Comparison of ENCODE assay signal across 18 cellular contexts in genomic region chr4:133000012-133000411, GRCh38.
DNase-seq lines count a peak whose midpoint lies in the region; ATAC-seq and TF ChIP-seq lines count a peak whose summit lies in the region.
"Had no signal": no experiment of that assay in that cellular context is flagged by ENCODE, and none has a peak within 500 bp of the region (broad histone marks: within the 10 kb centered on the region; RNA-seq: fewer than 3 reads in every experiment).

No MANE protein-coding gene starts in this region.

- no peaks in the 10 kb centered on the region for H3K4me1 ChIP-seq in PC-9 (replicated peaks; ENCODE audit: insufficient read depth)

- H3K9me3 Mint-ChIP-seq in endothelial cell (ENCODE audit: unreplicated experiment), result no peaks in the 10 kb centered on the region
- H3K9me3 Mint-ChIP-seq: dendritic cell treated with granulocyte-macrophage colony-stimulating factor and Interleukin-4, amounts not matched to agents 40 ng/mL and 50 ng/mL, for 4 days; T-helper 1 cell treated with Interleukin-12 subunit alpha and Interleukin-12 subunit beta and Interleukin-4 antibody, amounts not matched to agents 30 μg/mL and 1 μg/mL, for 36 hours had no signal

- TF ChIP-seq CTCF in SU-DHL-6 (IDR thresholded peaks at IDR 0.05; ENCODE audit: insufficient read depth, low read length, poor library complexity, severe bottlenecking), result no peak
- TF ChIP-seq CTCF in endothelial cell (IDR thresholded peaks at IDR 0.05; ENCODE audit: unreplicated experiment), result no peak
- no peak for TF ChIP-seq CTCF in PC-9 (conservative IDR thresholded peaks at IDR 0.05)

- no peak for ATAC-seq in GM21515 (IDR thresholded peaks at IDR 0.05; ENCODE audit: unreplicated experiment)
- ATAC-seq: stimulated activated naive B cell treated with anti-CD40 and anti-IgM and Interleukin-4, amounts not matched to agents 10 μg/mL and 1 μg/mL and 100 μg/mL, for 72 hours had no signal

- H3K9ac ChIP-seq in SU-DHL-6 (ENCODE audit: low read length), result no peak overlapping the region

- H4K20me1 ChIP-seq in SU-DHL-6 (ENCODE audit: low read depth, low read length) (no peaks in the 10 kb centered on the region), PC-9 (ENCODE audit: insufficient read depth) (no peaks in the 10 kb centered on the region)

- H3K4me3 ChIP-seq in Jurkat, Clone E6-1 (ENCODE audit: low read length), result no peak overlapping the region
- H3K4me3 ChIP-seq in SU-DHL-6 (ENCODE audit: insufficient read depth, low read length, poor library complexity, severe bottlenecking), result no peak overlapping the region
- H3K4me3 ChIP-seq in PC-9, result no peak overlapping the region
- H3K4me3 ChIP-seq: lung had no signal

- peaks cover 4% of the 10 kb centered on the region for H3K4me1 Mint-ChIP-seq in endothelial cell (ENCODE audit: unreplicated experiment)
- H3K4me1 Mint-ChIP-seq: activated naive CD8-positive, alpha-beta T cell treated with anti-CD3 and anti-CD28 coated beads for 36 hours; CD14-positive monocyte; stimulated activated naive B cell treated with anti-CD40 and anti-IgM and Interleukin-4, amounts not matched to agents 10 μg/mL and 1 μg/mL and 100 μg/mL, for 72 hours had no signal

- no peaks in the 10 kb centered on the region for H3K79me2 ChIP-seq in SU-DHL-6 (ENCODE audit: insufficient read depth, low read length)
- no peaks in the 10 kb centered on the region for H3K79me2 ChIP-seq in PC-9 (ENCODE audit: low read depth)

- H3K9me3 ChIP-seq in SU-DHL-6 (ENCODE audit: insufficient read depth, low read length), result no peaks in the 10 kb centered on the region
- H3K9me3 ChIP-seq in PC-9 (ENCODE audit: insufficient read depth, low read depth), result no peaks in the 10 kb centered on the region

- POLR2A ChIA-PET in PC-9 (lab: Charles Lee; ENCODE audit: unreplicated experiment), result no interaction called here

- H2AFZ ChIP-seq in SU-DHL-6 (ENCODE audit: low read depth, low read length, severe bottlenecking) (peak overlapping the region; percentile 7), PC-9 (no peak overlapping the region)

- H3K36me3 ChIP-seq in SU-DHL-6 (ENCODE audit: low read length), result no peaks in the 10 kb centered on the region
- no peaks in the 10 kb centered on the region for H3K36me3 ChIP-seq in PC-9 (ENCODE audit: low read depth)

- no TSS peak for BruUV-seq in PC-9 (replicated peaks; lab: Mats Ljungman, UMichigan)

- H3K9me2 ChIP-seq in SU-DHL-6 (replicated peaks; ENCODE audit: insufficient read depth, low read length) (no peaks in the 10 kb centered on the region), PC-9 (ENCODE audit: insufficient read depth) (no peaks in the 10 kb centered on the region)

- H3K36me3 Mint-ChIP-seq in endothelial cell (ENCODE audit: low read depth, unreplicated experiment), result no peaks in the 10 kb centered on the region
- H3K36me3 Mint-ChIP-seq: activated naive CD8-positive, alpha-beta T cell treated with anti-CD3 and anti-CD28 coated beads for 36 hours; CD14-positive monocyte; stimulated activated naive B cell treated with anti-CD40 and anti-IgM and Interleukin-4, amounts not matched to agents 10 μg/mL and 1 μg/mL and 100 μg/mL, for 72 hours had no signal

- H3F3A ChIP-seq in SU-DHL-6 (ENCODE audit: insufficient read depth) (no peaks in the 10 kb centered on the region), PC-9 (ENCODE audit: insufficient read depth, low read depth) (no peaks in the 10 kb centered on the region)

- CTCF ChIA-PET in PC-9 (lab: Charles Lee), result no interaction called here

- DNase-seq in Jurkat, Clone E6-1 (ENCODE audit: low read depth, low spot score), result peak; percentile 96
- no peak for DNase-seq in endothelial cell (ENCODE audit: low spot score)
- peak; percentile 85 for DNase-seq in pulmonary artery endothelial cell (ENCODE audit: low read depth, low spot score)
- DNase-seq in NCI-H226, result no peak
- DNase-seq in HCEC 1CT, result no peak
- no peak for DNase-seq in PC-9
- DNase-seq: activated CD4-positive, alpha-beta T cell treated with anti-CD3 and anti-CD28 coated beads for 48 hours; activated naive CD8-positive, alpha-beta T cell treated with anti-CD3 and anti-CD28 coated beads for 36 hours; NCI-H1694; NCI-H524 treated with DMSO at 0.1 percent for 48 hours; stimulated activated naive B cell treated with anti-CD40 and anti-IgM and Interleukin-4, amounts not matched to agents 10 μg/mL and 1 μg/mL and 100 μg/mL, for 72 hours had no signal

- H3K4me2 ChIP-seq in SU-DHL-6 (ENCODE audit: low read depth, low read length, poor library complexity, severe bottlenecking) (no peak overlapping the region), PC-9 (no peak overlapping the region)

- H3K4me3 Mint-ChIP-seq in endothelial cell (ENCODE audit: unreplicated experiment), result no peak overlapping the region
- H3K4me3 Mint-ChIP-seq: activated naive CD8-positive, alpha-beta T cell treated with anti-CD3 and anti-CD28 coated beads for 36 hours; CD14-positive monocyte; dendritic cell treated with granulocyte-macrophage colony-stimulating factor and Interleukin-4, amounts not matched to agents 40 ng/mL and 50 ng/mL, for 4 days; stimulated activated naive B cell treated with anti-CD40 and anti-IgM and Interleukin-4, amounts not matched to agents 10 μg/mL and 1 μg/mL and 100 μg/mL, for 72 hours; T-helper 1 cell treated with Interleukin-12 subunit alpha and Interleukin-12 subunit beta and Interleukin-4 antibody, amounts not matched to agents 30 μg/mL and 1 μg/mL, for 36 hours had no signal

- H3K27me3 ChIP-seq in SU-DHL-6 (ENCODE audit: low read length) (no peaks in the 10 kb centered on the region), PC-9 (ENCODE audit: insufficient read depth, low read depth) (no peaks in the 10 kb centered on the region)

- peak overlapping the region; percentile 12 for H3K27ac Mint-ChIP-seq in endothelial cell (ENCODE audit: unreplicated experiment)
- H3K27ac Mint-ChIP-seq: activated naive CD8-positive, alpha-beta T cell treated with anti-CD3 and anti-CD28 coated beads for 36 hours; dendritic cell treated with granulocyte-macrophage colony-stimulating factor and Interleukin-4, amounts not matched to agents 40 ng/mL and 50 ng/mL, for 4 days; stimulated activated naive B cell treated with anti-CD40 and anti-IgM and Interleukin-4, amounts not matched to agents 10 μg/mL and 1 μg/mL and 100 μg/mL, for 72 hours; T-helper 1 cell treated with Interleukin-12 subunit alpha and Interleukin-12 subunit beta and Interleukin-4 antibody, amounts not matched to agents 30 μg/mL and 1 μg/mL, for 36 hours had no signal

- H3K27me3 Mint-ChIP-seq in endothelial cell (ENCODE audit: unreplicated experiment), result no peaks in the 10 kb centered on the region
- H3K27me3 Mint-ChIP-seq: activated naive CD8-positive, alpha-beta T cell treated with anti-CD3 and anti-CD28 coated beads for 36 hours; dendritic cell treated with granulocyte-macrophage colony-stimulating factor and Interleukin-4, amounts not matched to agents 40 ng/mL and 50 ng/mL, for 4 days; stimulated activated naive B cell treated with anti-CD40 and anti-IgM and Interleukin-4, amounts not matched to agents 10 μg/mL and 1 μg/mL and 100 μg/mL, for 72 hours had no signal

- H3K27ac ChIP-seq in SU-DHL-6 (ENCODE audit: low read depth, low read length) (no peak overlapping the region), PC-9 (no peak overlapping the region)
- H3K27ac ChIP-seq: RWPE1 had no signal

- intact Hi-C loops in PC-9 (cut with micrococcal nuclease; ENCODE audit: unreplicated experiment), result no loop called here

Comparison
In these comparisons a context has a peak if more than half of its experiments do, and no peak if none do; other contexts are left out.
1. DNase-seq: peak in Jurkat, Clone E6-1 (single experiment) and pulmonary artery endothelial cell (single experiment); none in endothelial cell (single experiment), NCI-H226 (single experiment), HCEC 1CT (single experiment) and PC-9 (0 of 2).